8 cellular contexts compared by ENCODE assay signal in genomic region chr14:91087470-91087869, GRCh38. TPM values are rescaled to one million over a fixed set of nuclear protein-coding genes. Genes with fewer than 3 reads are reported as not detected.
A peak's percentile ranks its signal among the peaks of the same experiment; 100 is the strongest.
DNase-seq lines count a peak whose midpoint lies in the region; ATAC-seq and TF ChIP-seq lines count a peak whose summit lies in the region.
"Not testable (repeated sequence)": the region's sequence is repeated elsewhere in the genome, so short reads cannot be mapped to it uniquely, and the experiment has no call there.

No MANE protein-coding gene starts in this region.

- BruUV-seq in Calu3 (replicated peaks; lab: Mats Ljungman, UMichigan) = not testable (repeated sequence)

- H3K27ac Mint-ChIP-seq in Calu3 (ENCODE audit: unreplicated experiment) (peak overlapping the region; percentile 60), type B pancreatic cell (peak overlapping the region; percentile 28)

- peaks cover 11% of the 10 kb centered on the region for H3K27me3 Mint-ChIP-seq in Calu3 (ENCODE audit: unreplicated experiment)
- not testable (repeated sequence) for H3K27me3 Mint-ChIP-seq in type B pancreatic cell

- intact Hi-C loops in Calu3 (cut with micrococcal nuclease; ENCODE audit: unreplicated experiment); breast epithelium (cut with DNase I; ENCODE audit: low total_unique reads); mucosa of descending colon (cut with DNase I, micrococcal nuclease); prostate gland (cut with DNase I): not testable (repeated sequence)

- H3K9me3 Mint-ChIP-seq in Calu3 (ENCODE audit: low read depth, unreplicated experiment); type B pancreatic cell: not testable (repeated sequence)

- peaks cover 15% of the 10 kb centered on the region for H3K4me1 Mint-ChIP-seq in Calu3 (ENCODE audit: low read depth, unreplicated experiment)
- H3K4me1 Mint-ChIP-seq in type B pancreatic cell (ENCODE audit: unreplicated experiment) = peaks cover 10% of the 10 kb centered on the region

- TF ChIP-seq POLR2A in breast epithelium (IDR thresholded peaks at IDR 0.05); prostate gland (IDR thresholded peaks at IDR 0.05): not testable (repeated sequence)

- H3K27ac ChIP-seq in VCaP (peak overlapping the region; percentile 65), breast epithelium (peak overlapping the region; percentile 84 to 86), prostate gland (peak overlapping the region; percentile 69 to 78)

- not testable (repeated sequence) for H3K9me3 ChIP-seq in breast epithelium, mucosa of descending colon, prostate gland

- CTCF ChIA-PET in Calu3 (lab: Charles Lee) = interaction anchor here (0.9 kb wide), 1 partner anchor 27 kb away, joined by 3 read pairs; the partner anchor contains the start of gene RPS6KA5

- H3K4me3 Mint-ChIP-seq in Calu3 (ENCODE audit: low read depth, unreplicated experiment) = peak overlapping the region; percentile 12
- not testable (repeated sequence) for H3K4me3 Mint-ChIP-seq in type B pancreatic cell

- not testable (repeated sequence) for TF ChIP-seq CTCF in Calu3 (IDR thresholded peaks at IDR 0.05; ENCODE audit: unreplicated experiment); VCaP (conservative IDR thresholded peaks at IDR 0.05); breast epithelium (IDR thresholded peaks at IDR 0.05); mucosa of descending colon (IDR thresholded peaks at IDR 0.05); prostate gland (IDR thresholded peaks at IDR 0.05); type B pancreatic cell (conservative IDR thresholded peaks at IDR 0.05)

- H3K4me3 ChIP-seq in breast epithelium, mucosa of descending colon, prostate gland: not testable (repeated sequence)

- not testable (repeated sequence) for H3K4me1 ChIP-seq in breast epithelium; mucosa of descending colon (ENCODE audit: low read depth); prostate gland (replicated peaks)

- H3K27me3 ChIP-seq in breast epithelium; prostate gland (replicated peaks; ENCODE audit: insufficient read depth): not testable (repeated sequence)

- ATAC-seq in esophagus mucosa (peak; percentile 28), mucosa of descending colon (peak; percentile 34)

- DNase-seq in Calu3 (peak; percentile 36), breast epithelium (ENCODE audit: low spot score in 2 of 2) (peak in 1 of 2 donors; percentile 72), kidney tubule cell (ENCODE audit: low spot score) (peak; percentile 44), mucosa of descending colon (peak in 1 of 3 donors; percentile 65), prostate gland (ENCODE audit: low spot score) (peak; percentile 67)
- DNase-seq in type B pancreatic cell (ENCODE audit: extremely low spot score, unreplicated experiment) = not testable (repeated sequence)

- not testable (repeated sequence) for H3K36me3 ChIP-seq in breast epithelium; mucosa of descending colon (ENCODE audit: low read depth); prostate gland

- H3K36me3 Mint-ChIP-seq in Calu3 (ENCODE audit: insufficient read depth, unreplicated experiment); type B pancreatic cell: not testable (repeated sequence)

- 25% methylated on average over 5 of the region's 5 CpGs for WGBS in prostate gland

RNA-seq across cellular contexts. Expression of gene DGLUCY, which starts 26.4 kb away (rescaled TPM):
- 69.3 and 78.5 TPM in 2 replicates for total RNA-seq in Calu3 (2022)
- total RNA-seq in breast epithelium = 10 to 100 TPM; 32.6 to 35.7 (median 34.4) TPM
- total RNA-seq in esophagus mucosa = 21.8 TPM
- total RNA-seq in mucosa of descending colon = 100 to 1,000 TPM in 2 of 3 donors, 10 to 100 TPM in 1; 94.0 to 149 (median 114) TPM
- total RNA-seq in prostate gland = 100 to 1,000 TPM in 1 of 2 donors, 10 to 100 TPM in 1; 88.0 to 148 TPM
- total RNA-seq in type B pancreatic cell (ENCODE audit: low replicate concordance) = 24.2 and 37.5 TPM in 2 replicates

RNA-seq across cellular contexts. Expression of gene RPS6KA5, which starts 27.0 kb away (rescaled TPM):
- total RNA-seq in Calu3 (2022) = 9.7 and 10.3 TPM in 2 replicates
- 10 to 100 TPM in 2 of 3 donors, 1 to 10 TPM in 1; 4.8 to 19.2 (median 11.8) TPM for total RNA-seq in breast epithelium
- 9.1 TPM for total RNA-seq in esophagus mucosa
- total RNA-seq in mucosa of descending colon = 10 to 100 TPM; 25.0 to 41.5 (median 27.2) TPM
- total RNA-seq in prostate gland = 10 to 100 TPM in 1 of 2 donors, 1 to 10 TPM in 1; 8.9 to 10.3 TPM
- 6.0 and 7.4 TPM in 2 replicates for total RNA-seq in type B pancreatic cell (ENCODE audit: low replicate concordance)
